ENCODE assay signal across 2 cellular contexts in genomic region chr16:89564476-89565255, GRCh38.
TF ChIP-seq lines count a peak whose summit lies in the region.

No MANE protein-coding gene starts in this region.

TF ChIP-seq in HEK293, 187 proteins besides CTCF, POLR2A, EP300 and RAD21 (continued from another document and continues in another):
- TF ChIP-seq, protein P1, sequence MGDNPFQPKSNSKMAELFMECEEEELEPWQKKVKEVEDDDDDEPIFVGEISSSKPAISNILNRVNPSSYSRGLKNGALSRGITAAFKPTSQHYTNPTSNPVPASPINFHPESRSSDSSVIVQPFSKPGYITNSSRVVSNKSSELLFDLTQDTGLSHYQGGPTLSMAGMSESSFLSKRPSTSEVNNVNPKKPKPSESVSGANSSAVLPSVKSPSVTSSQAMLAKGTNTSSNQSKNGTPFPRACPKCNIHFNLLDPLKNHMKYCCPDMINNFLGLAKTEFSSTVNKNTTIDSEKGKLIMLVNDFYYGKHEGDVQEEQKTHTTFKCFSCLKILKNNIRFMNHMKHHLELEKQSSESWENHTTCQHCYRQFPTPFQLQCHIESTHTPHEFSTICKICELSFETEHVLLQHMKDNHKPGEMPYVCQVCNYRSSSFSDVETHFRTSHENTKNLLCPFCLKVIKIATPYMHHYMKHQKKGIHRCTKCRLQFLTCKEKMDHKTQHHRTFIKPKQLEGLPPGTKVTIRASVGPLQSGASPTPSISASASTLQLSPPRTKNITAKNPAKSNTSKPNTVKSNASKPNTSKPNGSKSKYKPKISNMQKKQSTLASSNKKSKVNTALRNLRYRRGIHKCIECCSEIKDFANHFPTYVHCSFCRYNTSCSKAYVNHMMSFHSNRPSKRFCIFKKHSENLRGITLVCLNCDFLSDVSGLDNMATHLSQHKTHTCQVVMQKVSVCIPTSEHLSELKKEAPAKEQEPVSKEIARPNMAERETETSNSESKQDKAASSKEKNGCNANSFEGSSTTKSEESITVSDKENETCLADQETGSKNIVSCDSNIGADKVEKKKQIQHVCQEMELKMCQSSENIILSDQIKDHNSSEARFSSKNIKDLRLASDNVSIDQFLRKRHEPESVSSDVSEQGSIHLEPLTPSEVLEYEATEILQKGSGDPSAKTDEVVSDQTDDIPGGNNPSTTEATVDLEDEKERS (tag by site-specific recombination; IDR thresholded peaks at IDR 0.05), result no peak
- TF ChIP-seq ZNF530 (tag by site-specific recombination; IDR thresholded peaks at IDR 0.05; ENCODE audit: low read depth), result no peak
- TF ChIP-seq ZNF140 (tag by site-specific recombination; IDR thresholded peaks at IDR 0.05), result no peak
- TF ChIP-seq ZBTB17 (tag by site-specific recombination; IDR thresholded peaks at IDR 0.05), result peak; percentile 41
- TF ChIP-seq, protein P2, sequence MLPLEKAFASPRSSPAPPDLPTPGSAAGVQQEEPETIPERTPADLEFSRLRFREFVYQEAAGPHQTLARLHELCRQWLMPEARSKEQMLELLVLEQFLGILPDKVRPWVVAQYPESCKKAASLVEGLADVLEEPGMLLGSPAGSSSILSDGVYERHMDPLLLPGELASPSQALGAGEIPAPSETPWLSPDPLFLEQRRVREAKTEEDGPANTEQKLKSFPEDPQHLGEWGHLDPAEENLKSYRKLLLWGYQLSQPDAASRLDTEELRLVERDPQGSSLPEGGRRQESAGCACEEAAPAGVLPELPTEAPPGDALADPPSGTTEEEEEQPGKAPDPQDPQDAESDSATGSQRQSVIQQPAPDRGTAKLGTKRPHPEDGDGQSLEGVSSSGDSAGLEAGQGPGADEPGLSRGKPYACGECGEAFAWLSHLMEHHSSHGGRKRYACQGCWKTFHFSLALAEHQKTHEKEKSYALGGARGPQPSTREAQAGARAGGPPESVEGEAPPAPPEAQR (tag by site-specific recombination; IDR thresholded peaks at IDR 0.05), result no peak
- TF ChIP-seq ZNF561 (tag by site-specific recombination; IDR thresholded peaks at IDR 0.05; ENCODE audit: borderline replicate concordance), result peak; percentile 67; the same call in 1 of the 2 replicates
- TF ChIP-seq, protein P3, sequence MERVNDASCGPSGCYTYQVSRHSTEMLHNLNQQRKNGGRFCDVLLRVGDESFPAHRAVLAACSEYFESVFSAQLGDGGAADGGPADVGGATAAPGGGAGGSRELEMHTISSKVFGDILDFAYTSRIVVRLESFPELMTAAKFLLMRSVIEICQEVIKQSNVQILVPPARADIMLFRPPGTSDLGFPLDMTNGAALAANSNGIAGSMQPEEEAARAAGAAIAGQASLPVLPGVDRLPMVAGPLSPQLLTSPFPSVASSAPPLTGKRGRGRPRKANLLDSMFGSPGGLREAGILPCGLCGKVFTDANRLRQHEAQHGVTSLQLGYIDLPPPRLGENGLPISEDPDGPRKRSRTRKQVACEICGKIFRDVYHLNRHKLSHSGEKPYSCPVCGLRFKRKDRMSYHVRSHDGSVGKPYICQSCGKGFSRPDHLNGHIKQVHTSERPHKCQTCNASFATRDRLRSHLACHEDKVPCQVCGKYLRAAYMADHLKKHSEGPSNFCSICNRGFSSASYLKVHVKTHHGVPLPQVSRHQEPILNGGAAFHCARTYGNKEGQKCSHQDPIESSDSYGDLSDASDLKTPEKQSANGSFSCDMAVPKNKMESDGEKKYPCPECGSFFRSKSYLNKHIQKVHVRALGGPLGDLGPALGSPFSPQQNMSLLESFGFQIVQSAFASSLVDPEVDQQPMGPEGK (tag by site-specific recombination; IDR thresholded peaks at IDR 0.05), result peak; percentile 75
- TF ChIP-seq GLIS2 (tag by site-specific recombination; IDR thresholded peaks at IDR 0.05), result peak; percentile 71
- no peak for TF ChIP-seq ZNF677 (tag by site-specific recombination; IDR thresholded peaks at IDR 0.05)
- TF ChIP-seq ZXDB (tag by site-specific recombination; IDR thresholded peaks at IDR 0.05), result peak; percentile 55
- 0 out of 2 replicates have a peak, but pooled peaks have one; percentile 20 for TF ChIP-seq ZBTB21 (tag by site-specific recombination; IDR thresholded peaks at IDR 0.05)
- peak; percentile 91; the same call in 1 of the 2 replicates for TF ChIP-seq ZNF449 (tag by site-specific recombination; IDR thresholded peaks at IDR 0.05)
- TF ChIP-seq, protein P4, sequence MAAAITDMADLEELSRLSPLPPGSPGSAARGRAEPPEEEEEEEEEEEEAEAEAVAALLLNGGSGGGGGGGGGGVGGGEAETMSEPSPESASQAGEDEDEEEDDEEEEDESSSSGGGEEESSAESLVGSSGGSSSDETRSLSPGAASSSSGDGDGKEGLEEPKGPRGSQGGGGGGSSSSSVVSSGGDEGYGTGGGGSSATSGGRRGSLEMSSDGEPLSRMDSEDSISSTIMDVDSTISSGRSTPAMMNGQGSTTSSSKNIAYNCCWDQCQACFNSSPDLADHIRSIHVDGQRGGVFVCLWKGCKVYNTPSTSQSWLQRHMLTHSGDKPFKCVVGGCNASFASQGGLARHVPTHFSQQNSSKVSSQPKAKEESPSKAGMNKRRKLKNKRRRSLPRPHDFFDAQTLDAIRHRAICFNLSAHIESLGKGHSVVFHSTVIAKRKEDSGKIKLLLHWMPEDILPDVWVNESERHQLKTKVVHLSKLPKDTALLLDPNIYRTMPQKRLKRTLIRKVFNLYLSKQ (tag by site-specific recombination; IDR thresholded peaks at IDR 0.05; ENCODE audit: borderline replicate concordance), result no peak
- TF ChIP-seq TRIM28 (IDR thresholded peaks at IDR 0.05; ENCODE audit: borderline replicate concordance, low read length), result no peak
- TF ChIP-seq ZNF175 (tag by site-specific recombination; IDR thresholded peaks at IDR 0.05), result no peak
- TF ChIP-seq GLIS1 (tag by site-specific recombination; IDR thresholded peaks at IDR 0.05), result peak; percentile 25; the same call in 1 of the 2 replicates
- peak; percentile 99 for TF ChIP-seq ZBTB20 (tag by site-specific recombination; IDR thresholded peaks at IDR 0.05)

TF ChIP-seq in WTC11, 78 proteins besides CTCF, POLR2A, EP300 and RAD21 (continued from another document and continues in another):
- TF ChIP-seq ZNF512 (CRISPR knock-in tag; IDR thresholded peaks at IDR 0.05; ENCODE audit: borderline replicate concordance) (no peak), MAX (CRISPR knock-in tag; IDR thresholded peaks at IDR 0.05) (peak; percentile 43; the same call in 1 of the 2 replicates), NFYB (CRISPR knock-in tag; conservative IDR thresholded peaks at IDR 0.05; ENCODE audit: low read depth) (no peak), ERG (CRISPR knock-in tag; IDR thresholded peaks at IDR 0.05) (peak; percentile 80), FOXK1 (CRISPR knock-in tag; IDR thresholded peaks at IDR 0.05) (peak; percentile 33; the same call in 1 of the 2 replicates), NFATC4 (CRISPR knock-in tag; IDR thresholded peaks at IDR 0.05) (peak; percentile 89), SOX15 (CRISPR knock-in tag; IDR thresholded peaks at IDR 0.05) (no peak), FOXJ3 (CRISPR knock-in tag; IDR thresholded peaks at IDR 0.05; ENCODE audit: borderline replicate concordance) (no peak), E2F5 (CRISPR knock-in tag; IDR thresholded peaks at IDR 0.05) (peak; percentile 52; the same call in 1 of the 2 replicates), GTF2I (CRISPR knock-in tag; conservative IDR thresholded peaks at IDR 0.05) (no peak), ZNF671 (CRISPR knock-in tag; IDR thresholded peaks at IDR 0.05) (peak; percentile 80), MYBL2 (CRISPR knock-in tag; IDR thresholded peaks at IDR 0.05) (no peak), JUN (CRISPR knock-in tag; IDR thresholded peaks at IDR 0.05) (peak; percentile 59; the same call in 1 of the 2 replicates), SP1 (CRISPR knock-in tag; conservative IDR thresholded peaks at IDR 0.05) (no peak; the same call in 1 of the 2 replicates), NFE2L1 (CRISPR knock-in tag; IDR thresholded peaks at IDR 0.05) (no peak), ZNF138 (CRISPR knock-in tag; conservative IDR thresholded peaks at IDR 0.05) (peak; percentile 69; the same call in 1 of the 2 replicates), ZNF317 (CRISPR knock-in tag; IDR thresholded peaks at IDR 0.05; ENCODE audit: borderline replicate concordance, low read depth) (0 out of 2 replicates have a peak, but pooled peaks have one; percentile 8), ESRRA (CRISPR knock-in tag; IDR thresholded peaks at IDR 0.05; ENCODE audit: borderline replicate concordance) (0 out of 2 replicates have a peak, but pooled peaks have one; percentile 41), GABPB1 (CRISPR knock-in tag; IDR thresholded peaks at IDR 0.05) (peak; percentile 59), E2F4 (CRISPR knock-in tag; IDR thresholded peaks at IDR 0.05; ENCODE audit: borderline replicate concordance, low read depth) (no peak), SMAD3 (CRISPR knock-in tag; IDR thresholded peaks at IDR 0.05; ENCODE audit: borderline replicate concordance) (no peak), ATF2 (CRISPR knock-in tag; IDR thresholded peaks at IDR 0.05; ENCODE audit: borderline replicate concordance, low read depth) (no peak), ZMAT4 (CRISPR knock-in tag; IDR thresholded peaks at IDR 0.05) (0 out of 2 replicates have a peak, but pooled peaks have one; percentile 24), SMAD4 (CRISPR knock-in tag; IDR thresholded peaks at IDR 0.05) (no peak)
- TF ChIP-seq, protein P5, sequence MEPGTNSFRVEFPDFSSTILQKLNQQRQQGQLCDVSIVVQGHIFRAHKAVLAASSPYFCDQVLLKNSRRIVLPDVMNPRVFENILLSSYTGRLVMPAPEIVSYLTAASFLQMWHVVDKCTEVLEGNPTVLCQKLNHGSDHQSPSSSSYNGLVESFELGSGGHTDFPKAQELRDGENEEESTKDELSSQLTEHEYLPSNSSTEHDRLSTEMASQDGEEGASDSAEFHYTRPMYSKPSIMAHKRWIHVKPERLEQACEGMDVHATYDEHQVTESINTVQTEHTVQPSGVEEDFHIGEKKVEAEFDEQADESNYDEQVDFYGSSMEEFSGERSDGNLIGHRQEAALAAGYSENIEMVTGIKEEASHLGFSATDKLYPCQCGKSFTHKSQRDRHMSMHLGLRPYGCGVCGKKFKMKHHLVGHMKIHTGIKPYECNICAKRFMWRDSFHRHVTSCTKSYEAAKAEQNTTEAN (CRISPR knock-in tag; IDR thresholded peaks at IDR 0.05), result no peak
